In genomic region chr5:157594675-157595074, GRCh38 we compare ENCODE assay signal across 1 cellular context.
TF ChIP-seq lines count a peak whose summit lies in the region.

No MANE protein-coding gene starts in this region.

TF ChIP-seq in GM12878, 131 proteins besides CTCF, POLR2A, EP300 and RAD21:
- TF ChIP-seq SIX5 (IDR thresholded peaks at IDR 0.05; ENCODE audit: low read depth, low read length, severe bottlenecking) = no peak
- no peak for TF ChIP-seq NR2C2 (IDR thresholded peaks at IDR 0.05; ENCODE audit: borderline replicate concordance, control insufficient read depth, insufficient read length, low read depth)
- TF ChIP-seq SMARCA5 (IDR thresholded peaks at IDR 0.05) = no peak
- no peak for TF ChIP-seq POLR2AphosphoS5 (IDR thresholded peaks at IDR 0.05; ENCODE audit: low read length)
- no peak for TF ChIP-seq NBN (IDR thresholded peaks at IDR 0.05)
- no peak for TF ChIP-seq MAX (IDR thresholded peaks at IDR 0.05; ENCODE audit: low read depth, low read length)
- TF ChIP-seq CBX5 (IDR thresholded peaks at IDR 0.05; ENCODE audit: low read depth) = no peak
- no peak for TF ChIP-seq BCLAF1 (IDR thresholded peaks at IDR 0.05)
- no peak for TF ChIP-seq BCL11A (IDR thresholded peaks at IDR 0.05; ENCODE audit: low read depth, low read length)
- no peak for TF ChIP-seq RELA (IDR thresholded peaks at IDR 0.05; ENCODE audit: borderline replicate concordance, partially characterized antibody)
- TF ChIP-seq MEF2A (IDR thresholded peaks at IDR 0.05; ENCODE audit: insufficient read depth, low read depth, low read length) = no peak
